In genomic region chr16:23679274-23679985, GRCh38 we compare ENCODE assay signal across 1 cellular context.
A peak's percentile ranks its signal among the peaks of the same experiment; 100 is the strongest.
TF ChIP-seq lines count a peak whose summit lies in the region.

No MANE protein-coding gene starts in this region.

TF ChIP-seq in HepG2, 621 proteins besides CTCF, POLR2A, EP300 and RAD21 (continues in another document):
- 0 out of 2 replicates have a peak, but pooled peaks have one; percentile 8 for TF ChIP-seq HNF4G (IDR thresholded peaks at IDR 0.05; ENCODE audit: borderline replicate concordance, low read depth, low read length)
- TF ChIP-seq HNF4G (CRISPR knock-in tag; IDR thresholded peaks at IDR 0.05; ENCODE audit: borderline replicate concordance, low read depth) = no peak; the same call in 1 of the 2 replicates
- no peak for TF ChIP-seq HDAC6 (IDR thresholded peaks at IDR 0.05; ENCODE audit: low read depth, low read length)
- TF ChIP-seq ZBTB14 (CRISPR knock-in tag; IDR thresholded peaks at IDR 0.05) = no peak
- no peak for TF ChIP-seq YEATS4 (CRISPR knock-in tag; IDR thresholded peaks at IDR 0.05; ENCODE audit: borderline replicate concordance)
- no peak for TF ChIP-seq TRIM22 (IDR thresholded peaks at IDR 0.05)
- no peak for TF ChIP-seq ZNF569 (CRISPR knock-in tag; IDR thresholded peaks at IDR 0.05; ENCODE audit: borderline replicate concordance)
- no peak for TF ChIP-seq ZNF607 (CRISPR knock-in tag; IDR thresholded peaks at IDR 0.05; ENCODE audit: borderline replicate concordance)
- TF ChIP-seq MZF1 (CRISPR knock-in tag; IDR thresholded peaks at IDR 0.05; ENCODE audit: borderline replicate concordance) = no peak
- TF ChIP-seq HOXD1 (CRISPR knock-in tag; IDR thresholded peaks at IDR 0.05) = no peak
- TF ChIP-seq LRRFIP1 (CRISPR knock-in tag; conservative IDR thresholded peaks at IDR 0.05) = no peak
- no peak for TF ChIP-seq CBX5 (CRISPR knock-in tag; IDR thresholded peaks at IDR 0.05; ENCODE audit: borderline replicate concordance)
- TF ChIP-seq MYC (CRISPR knock-in tag; IDR thresholded peaks at IDR 0.05; ENCODE audit: borderline replicate concordance) = peak; percentile 12; the same call in 1 of the 2 replicates
- TF ChIP-seq TBP (CRISPR knock-in tag; IDR thresholded peaks at IDR 0.05) = peak; percentile 48; the same call in 1 of the 2 replicates
- no peak; the same call in 1 of the 2 replicates for TF ChIP-seq ZNF710 (CRISPR knock-in tag; IDR thresholded peaks at IDR 0.05; ENCODE audit: borderline replicate concordance)
- 0 out of 2 replicates have a peak, but pooled peaks have one; percentile 10 for TF ChIP-seq KAT7 (CRISPR knock-in tag; IDR thresholded peaks at IDR 0.05; ENCODE audit: borderline replicate concordance)
- no peak for TF ChIP-seq MEIS2 (CRISPR knock-in tag; IDR thresholded peaks at IDR 0.05)
- no peak for TF ChIP-seq ZNF766 (CRISPR knock-in tag; IDR thresholded peaks at IDR 0.05; ENCODE audit: borderline replicate concordance)
- TF ChIP-seq BRD4 (CRISPR knock-in tag; IDR thresholded peaks at IDR 0.05) = no peak; the same call in 1 of the 2 replicates
- TF ChIP-seq ZNF263 (CRISPR knock-in tag; IDR thresholded peaks at IDR 0.05) = peak; percentile 84
- no peak; the same call in 1 of the 2 replicates for TF ChIP-seq NFIC (IDR thresholded peaks at IDR 0.05; ENCODE audit: low read length)
- no peak for TF ChIP-seq GRHL1 (CRISPR knock-in tag; conservative IDR thresholded peaks at IDR 0.05)
- no peak for TF ChIP-seq PBX2 (CRISPR knock-in tag; IDR thresholded peaks at IDR 0.05)
- TF ChIP-seq ZNF816 (CRISPR knock-in tag; IDR thresholded peaks at IDR 0.05; ENCODE audit: borderline replicate concordance) = no peak
- no peak for TF ChIP-seq ZSCAN29 (CRISPR knock-in tag; conservative IDR thresholded peaks at IDR 0.05)
- no peak for TF ChIP-seq TSC22D2 (CRISPR knock-in tag; IDR thresholded peaks at IDR 0.05; ENCODE audit: borderline replicate concordance)
- no peak for TF ChIP-seq REL (CRISPR knock-in tag; conservative IDR thresholded peaks at IDR 0.05)
- no peak for TF ChIP-seq MED8 (CRISPR knock-in tag; IDR thresholded peaks at IDR 0.05; ENCODE audit: insufficient replicate concordance)
- TF ChIP-seq ZSCAN9 (CRISPR knock-in tag; IDR thresholded peaks at IDR 0.05; ENCODE audit: borderline replicate concordance) = no peak
- TF ChIP-seq ZNF740 (CRISPR knock-in tag; IDR thresholded peaks at IDR 0.05) = peak; percentile 91
- TF ChIP-seq FIP1L1 (IDR thresholded peaks at IDR 0.05; ENCODE audit: borderline replicate concordance, insufficient read depth, low read depth, low read length) = no peak
- no peak for TF ChIP-seq ZNF280B (CRISPR knock-in tag; IDR thresholded peaks at IDR 0.05; ENCODE audit: borderline replicate concordance)
- no peak for TF ChIP-seq ATRX (CRISPR knock-in tag; IDR thresholded peaks at IDR 0.05; ENCODE audit: borderline replicate concordance)
- TF ChIP-seq ZNF30 (CRISPR knock-in tag; IDR thresholded peaks at IDR 0.05) = no peak; the same call in 1 of the 2 replicates
- TF ChIP-seq ZNF570 (CRISPR knock-in tag; IDR thresholded peaks at IDR 0.05; ENCODE audit: borderline replicate concordance) = no peak
- no peak for TF ChIP-seq ZSCAN20 (CRISPR knock-in tag; IDR thresholded peaks at IDR 0.05; ENCODE audit: borderline replicate concordance)
- no peak for TF ChIP-seq THRA (CRISPR knock-in tag; IDR thresholded peaks at IDR 0.05; ENCODE audit: borderline replicate concordance)
- TF ChIP-seq NRL (CRISPR knock-in tag; IDR thresholded peaks at IDR 0.05; ENCODE audit: borderline replicate concordance) = no peak
- TF ChIP-seq ZNF879 (CRISPR knock-in tag; IDR thresholded peaks at IDR 0.05) = no peak; the same call in 1 of the 2 replicates
- no peak for TF ChIP-seq FOXO4 (CRISPR knock-in tag; conservative IDR thresholded peaks at IDR 0.05)
- TF ChIP-seq ZNF878 (CRISPR knock-in tag; IDR thresholded peaks at IDR 0.05) = no peak
- no peak for TF ChIP-seq ZNF639 (CRISPR knock-in tag; conservative IDR thresholded peaks at IDR 0.05)
- TF ChIP-seq ZNF713 (CRISPR knock-in tag; IDR thresholded peaks at IDR 0.05) = no peak
- TF ChIP-seq HNRNPUL1 (IDR thresholded peaks at IDR 0.05; ENCODE audit: low read depth, low read length) = no peak
- TF ChIP-seq ZNF850 (CRISPR knock-in tag; conservative IDR thresholded peaks at IDR 0.05) = no peak
- no peak for TF ChIP-seq ZNF784 (CRISPR knock-in tag; IDR thresholded peaks at IDR 0.05; ENCODE audit: borderline replicate concordance)
- TF ChIP-seq ZNF530 (CRISPR knock-in tag; IDR thresholded peaks at IDR 0.05; ENCODE audit: low read depth) = peak; percentile 7; the same call in 1 of the 2 replicates
